15 cellular contexts compared by ENCODE assay signal in the genomic region with DNA sequence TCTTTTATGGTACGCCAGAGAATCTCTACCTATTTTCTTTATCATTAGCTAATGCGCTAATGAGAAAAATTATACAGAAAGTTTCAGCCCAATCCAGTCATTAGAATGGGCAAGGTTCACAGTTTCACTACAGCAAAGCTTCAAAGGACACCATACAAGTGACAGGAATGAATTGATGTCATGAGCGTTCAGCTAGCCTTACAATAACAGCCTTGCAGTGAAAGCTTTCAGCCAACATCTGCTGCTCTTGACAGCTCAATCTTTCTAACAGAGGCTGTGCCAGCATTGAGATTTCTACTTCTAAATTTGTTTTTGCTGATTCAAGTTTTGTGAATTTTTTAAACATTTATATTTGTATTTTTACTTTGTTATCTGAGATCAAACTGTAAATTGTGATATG.
A peak's percentile ranks its signal among the peaks of the same experiment; 100 is the strongest.
DNase-seq lines count a peak whose midpoint lies in the region; ATAC-seq lines count a peak whose summit lies in the region.
"Had no signal": no experiment of that assay in that cellular context is flagged by ENCODE, and none has a peak within 500 bp of the region (broad histone marks: within the 10 kb centered on the region; RNA-seq: fewer than 3 reads in every experiment).

No MANE protein-coding gene starts in this region.

- no peak for ATAC-seq in GM19397 (IDR thresholded peaks at IDR 0.05; ENCODE audit: unreplicated experiment)

- DNase-seq in NCI-H1092 (lab: John Stamatoyannopoulos, UW) (peak; percentile 10), NCI-H1092 treated with DMSO at 0.1 percent for 48 hours (lab: John Stamatoyannopoulos, UW) (no peak), NCI-H146 (lab: John Stamatoyannopoulos, UW) (peak; percentile 25), NCI-H446 treated with DMSO at 0.1 percent for 48 hours (lab: John Stamatoyannopoulos, UW) (peak; percentile 37), inferior parietal cortex (ENCODE audit: extremely low spot score) (peak; percentile 12)
- no peak for DNase-seq in activated effector memory CD4-positive, alpha-beta T cell treated with anti-CD3 and anti-CD28 coated beads, Interleukin-2, amount 50 U/mL, for 16 hours
- DNase-seq in stimulated activated CD4-positive, alpha-beta T cell treated with anti-CD3 and anti-CD28 coated beads, Interleukin-12 subunit alpha, Interleukin-12 subunit beta, amount 100 ng/mL, for 4 hours: no peak
- DNase-seq: Calu3; CD4-positive, alpha-beta memory T cell; DND-41; HCEC 1CT; NCI-H187 treated with DMSO at 0.1 percent for 48 hours; NCI-H2171 treated with DMSO at 0.1 percent for 48 hours; SIG-M5 had no signal

Comparison
In these comparisons a context has a peak if more than half of its experiments do, and no peak if none do; other contexts are left out.
1. DNase-seq: peak in NCI-H1092 (single experiment), NCI-H146 (single experiment), NCI-H446 treated with DMSO at 0.1 percent for 48 hours (single experiment) and inferior parietal cortex (single experiment); none in NCI-H1092 treated with DMSO at 0.1 percent for 48 hours (single experiment), activated effector memory CD4-positive, alpha-beta T cell treated with anti-CD3 and anti-CD28 coated beads, Interleukin-2, amount 50 U/mL, for 16 hours (single experiment) and stimulated activated CD4-positive, alpha-beta T cell treated with anti-CD3 and anti-CD28 coated beads, Interleukin-12 subunit alpha, Interleukin-12 subunit beta, amount 100 ng/mL, for 4 hours (single experiment).